2 cellular contexts compared by ENCODE assay signal in the genomic region with DNA sequence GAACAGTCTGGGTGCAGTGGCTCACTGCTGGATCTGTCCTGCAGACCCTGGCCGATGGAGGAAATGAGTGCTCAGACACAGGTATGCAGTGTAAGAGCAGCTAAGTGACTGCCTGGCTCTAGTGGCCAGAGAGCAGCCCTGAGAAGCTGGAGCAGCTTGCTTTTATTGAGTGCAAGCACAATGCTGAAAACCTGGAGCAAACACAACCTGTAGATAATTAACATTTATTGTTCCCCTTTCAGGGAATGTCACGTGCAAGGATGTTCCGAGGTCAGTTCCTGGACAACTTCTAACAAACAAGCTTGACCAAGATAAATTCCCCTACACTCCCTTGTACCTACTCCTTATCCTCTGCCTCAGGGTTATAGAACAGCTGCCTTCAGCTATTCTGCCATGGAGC.
TF ChIP-seq lines count a peak whose summit lies in the region.

No MANE protein-coding gene starts in this region.

TF ChIP-seq in H1, 55 proteins besides CTCF, POLR2A, EP300 and RAD21 (continued from another document):
- TF ChIP-seq, protein P1, sequence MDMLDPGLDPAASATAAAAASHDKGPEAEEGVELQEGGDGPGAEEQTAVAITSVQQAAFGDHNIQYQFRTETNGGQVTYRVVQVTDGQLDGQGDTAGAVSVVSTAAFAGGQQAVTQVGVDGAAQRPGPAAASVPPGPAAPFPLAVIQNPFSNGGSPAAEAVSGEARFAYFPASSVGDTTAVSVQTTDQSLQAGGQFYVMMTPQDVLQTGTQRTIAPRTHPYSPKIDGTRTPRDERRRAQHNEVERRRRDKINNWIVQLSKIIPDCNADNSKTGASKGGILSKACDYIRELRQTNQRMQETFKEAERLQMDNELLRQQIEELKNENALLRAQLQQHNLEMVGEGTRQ (IDR thresholded peaks at IDR 0.05; ENCODE audit: low read length), result no peak
- TF ChIP-seq KDM1A (IDR thresholded peaks at IDR 0.05; ENCODE audit: borderline replicate concordance, low read length) (no peak), NRF1 (IDR thresholded peaks at IDR 0.05; ENCODE audit: low read depth, low read length) (no peak), RNF2 (IDR thresholded peaks at IDR 0.05; ENCODE audit: borderline replicate concordance, low read depth, low read length, missing control alignments, poor library complexity, severe bottlenecking) (no peak), ASH2L (IDR thresholded peaks at IDR 0.05; ENCODE audit: low read length) (no peak), RXRA (IDR thresholded peaks at IDR 0.05; ENCODE audit: insufficient read depth, low read depth, low read length) (no peak)
- TF ChIP-seq, protein P2, sequence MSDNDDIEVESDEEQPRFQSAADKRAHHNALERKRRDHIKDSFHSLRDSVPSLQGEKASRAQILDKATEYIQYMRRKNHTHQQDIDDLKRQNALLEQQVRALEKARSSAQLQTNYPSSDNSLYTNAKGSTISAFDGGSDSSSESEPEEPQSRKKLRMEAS (IDR thresholded peaks at IDR 0.05), result no peak

TF ChIP-seq in neural cell, 6 proteins besides CTCF, POLR2A, EP300 and RAD21 (continued from another document):
- TF ChIP-seq, protein P3, sequence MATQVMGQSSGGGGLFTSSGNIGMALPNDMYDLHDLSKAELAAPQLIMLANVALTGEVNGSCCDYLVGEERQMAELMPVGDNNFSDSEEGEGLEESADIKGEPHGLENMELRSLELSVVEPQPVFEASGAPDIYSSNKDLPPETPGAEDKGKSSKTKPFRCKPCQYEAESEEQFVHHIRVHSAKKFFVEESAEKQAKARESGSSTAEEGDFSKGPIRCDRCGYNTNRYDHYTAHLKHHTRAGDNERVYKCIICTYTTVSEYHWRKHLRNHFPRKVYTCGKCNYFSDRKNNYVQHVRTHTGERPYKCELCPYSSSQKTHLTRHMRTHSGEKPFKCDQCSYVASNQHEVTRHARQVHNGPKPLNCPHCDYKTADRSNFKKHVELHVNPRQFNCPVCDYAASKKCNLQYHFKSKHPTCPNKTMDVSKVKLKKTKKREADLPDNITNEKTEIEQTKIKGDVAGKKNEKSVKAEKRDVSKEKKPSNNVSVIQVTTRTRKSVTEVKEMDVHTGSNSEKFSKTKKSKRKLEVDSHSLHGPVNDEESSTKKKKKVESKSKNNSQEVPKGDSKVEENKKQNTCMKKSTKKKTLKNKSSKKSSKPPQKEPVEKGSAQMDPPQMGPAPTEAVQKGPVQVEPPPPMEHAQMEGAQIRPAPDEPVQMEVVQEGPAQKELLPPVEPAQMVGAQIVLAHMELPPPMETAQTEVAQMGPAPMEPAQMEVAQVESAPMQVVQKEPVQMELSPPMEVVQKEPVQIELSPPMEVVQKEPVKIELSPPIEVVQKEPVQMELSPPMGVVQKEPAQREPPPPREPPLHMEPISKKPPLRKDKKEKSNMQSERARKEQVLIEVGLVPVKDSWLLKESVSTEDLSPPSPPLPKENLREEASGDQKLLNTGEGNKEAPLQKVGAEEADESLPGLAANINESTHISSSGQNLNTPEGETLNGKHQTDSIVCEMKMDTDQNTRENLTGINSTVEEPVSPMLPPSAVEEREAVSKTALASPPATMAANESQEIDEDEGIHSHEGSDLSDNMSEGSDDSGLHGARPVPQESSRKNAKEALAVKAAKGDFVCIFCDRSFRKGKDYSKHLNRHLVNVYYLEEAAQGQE (IDR thresholded peaks at IDR 0.05; ENCODE audit: borderline replicate concordance), result no peak
- no peak for TF ChIP-seq POLR2AphosphoS5 (IDR thresholded peaks at IDR 0.05)
